In the genomic region with DNA sequence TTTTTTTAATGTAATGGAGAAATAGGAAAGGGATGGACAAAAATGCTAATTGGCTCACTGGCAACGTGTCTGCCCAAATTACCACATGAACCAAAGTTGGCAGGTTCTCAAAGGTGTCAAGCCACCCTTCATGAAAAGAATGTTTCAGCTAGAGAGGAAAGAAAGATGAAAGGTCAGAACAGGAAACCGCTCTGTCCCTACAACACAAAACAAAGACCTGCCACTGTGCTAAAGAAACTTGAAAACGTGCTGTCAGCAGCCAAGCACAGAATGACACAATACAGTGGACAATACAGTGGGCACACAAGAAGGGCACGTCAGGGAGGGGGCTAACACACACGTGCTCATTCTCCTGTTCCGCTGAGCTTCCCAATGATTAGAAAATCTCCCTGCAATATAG, we compare ENCODE assay signal across 17 cellular contexts. TPM values are rescaled to one million over a fixed set of nuclear protein-coding genes. Genes with fewer than 3 reads are reported as not detected.
A peak's percentile ranks its signal among the peaks of the same experiment; 100 is the strongest.
DNase-seq lines count a peak whose midpoint lies in the region; ATAC-seq and TF ChIP-seq lines count a peak whose summit lies in the region.
"Had no signal": no experiment of that assay in that cellular context is flagged by ENCODE, and none has a peak within 500 bp of the region (broad histone marks: within the 10 kb centered on the region; RNA-seq: fewer than 3 reads in every experiment).

No MANE protein-coding gene starts in this region.

- H3K4me1 ChIP-seq in upper lobe of right lung = peaks cover 24% of the 10 kb centered on the region

- H3K27me3 Mint-ChIP-seq in activated naive CD8-positive, alpha-beta T cell = no peaks in the 10 kb centered on the region
- no peaks in the 10 kb centered on the region for H3K27me3 Mint-ChIP-seq in activated naive CD8-positive, alpha-beta T cell treated with anti-CD3 and anti-CD28 coated beads for 36 hours
- peaks cover 4% of the 10 kb centered on the region for H3K27me3 Mint-ChIP-seq in endothelial cell (ENCODE audit: unreplicated experiment)
- peaks cover 0 to 1% (median 0%) of the 10 kb centered on the region in 3 donors for H3K27me3 Mint-ChIP-seq in CD14-positive monocyte (ENCODE audit: low read depth in 3 of 3)

- H3K4me3 ChIP-seq in upper lobe of right lung = no peak overlapping the region
- H3K4me3 ChIP-seq: esophagus squamous epithelium, heart right ventricle, mucosa of descending colon, pancreas, stomach had no signal

- peak overlapping the region; percentile 52 for H3K27ac Mint-ChIP-seq in activated naive CD8-positive, alpha-beta T cell
- no peak overlapping the region for H3K27ac Mint-ChIP-seq in activated naive CD8-positive, alpha-beta T cell treated with anti-CD3 and anti-CD28 coated beads for 36 hours
- H3K27ac Mint-ChIP-seq in endothelial cell (ENCODE audit: unreplicated experiment) = peak overlapping the region; percentile 58
- peak overlapping the region in 1 of 7 donors; percentile 21 for H3K27ac Mint-ChIP-seq in CD14-positive monocyte

- TF ChIP-seq CTCF in endothelial cell (IDR thresholded peaks at IDR 0.05; ENCODE audit: unreplicated experiment) = no peak
- TF ChIP-seq CTCF in upper lobe of right lung (IDR thresholded peaks at IDR 0.05) = no peak
- TF ChIP-seq CTCF in CD14-positive monocyte (IDR thresholded peaks at IDR 0.05) = no peak

- ATAC-seq in upper lobe of right lung (no peak), esophagus mucosa (no peak)
- ATAC-seq: mucosa of descending colon, pancreas had no signal

- no peak for DNase-seq in activated naive CD8-positive, alpha-beta T cell treated with anti-CD3 and anti-CD28 coated beads for 36 hours
- peak; percentile 39 for DNase-seq in NCI-H146 treated with DMSO at 0.1 percent for 48 hours (lab: John Stamatoyannopoulos, UW; ENCODE audit: unreplicated experiment)
- no peak for DNase-seq in endothelial cell (ENCODE audit: low spot score)
- peak; percentile 34 for DNase-seq in retina
- no peak for DNase-seq in upper lobe of right lung
- no peak for DNase-seq in CD14-positive monocyte (ENCODE audit: low spot score)
- DNase-seq: DMS153, esophagus squamous epithelium, heart right ventricle, KG1, mucosa of descending colon, NCI-H1105 treated with DMSO at 0.1 percent for 48 hours, NCI-H226, pancreas, stomach had no signal

- intact Hi-C loops in upper lobe of right lung (cut with DNase I) (no loop called here), CD14-positive monocyte (cut with micrococcal nuclease) (no loop called here)

- H3K27me3 ChIP-seq in upper lobe of right lung = no peaks in the 10 kb centered on the region
- H3K27me3 ChIP-seq: esophagus squamous epithelium, heart right ventricle, pancreas, stomach had no signal

- H3K9me3 ChIP-seq in upper lobe of right lung = no peaks in the 10 kb centered on the region
- H3K9me3 ChIP-seq: esophagus squamous epithelium, heart right ventricle, mucosa of descending colon, pancreas, stomach had no signal

- H3K4me1 Mint-ChIP-seq in activated naive CD8-positive, alpha-beta T cell (ENCODE audit: low read depth) = peaks cover 47% of the 10 kb centered on the region
- H3K4me1 Mint-ChIP-seq in activated naive CD8-positive, alpha-beta T cell treated with anti-CD3 and anti-CD28 coated beads for 36 hours = peaks cover 42% of the 10 kb centered on the region
- peaks cover 36% of the 10 kb centered on the region for H3K4me1 Mint-ChIP-seq in endothelial cell (ENCODE audit: unreplicated experiment)
- H3K4me1 Mint-ChIP-seq in CD14-positive monocyte = peaks cover 35% of the 10 kb centered on the region

- no peaks in the 10 kb centered on the region for H3K9me3 Mint-ChIP-seq in activated naive CD8-positive, alpha-beta T cell (ENCODE audit: low read depth)
- no peaks in the 10 kb centered on the region for H3K9me3 Mint-ChIP-seq in activated naive CD8-positive, alpha-beta T cell treated with anti-CD3 and anti-CD28 coated beads for 36 hours
- H3K9me3 Mint-ChIP-seq in endothelial cell (ENCODE audit: unreplicated experiment) = no peaks in the 10 kb centered on the region
- H3K9me3 Mint-ChIP-seq in CD14-positive monocyte = no peaks in the 10 kb centered on the region

- H3K4me3 Mint-ChIP-seq in activated naive CD8-positive, alpha-beta T cell = peak overlapping the region; percentile 20
- H3K4me3 Mint-ChIP-seq in activated naive CD8-positive, alpha-beta T cell treated with anti-CD3 and anti-CD28 coated beads for 36 hours = no peak overlapping the region
- no peak overlapping the region for H3K4me3 Mint-ChIP-seq in endothelial cell (ENCODE audit: unreplicated experiment)
- no peak overlapping the region for H3K4me3 Mint-ChIP-seq in CD14-positive monocyte

- peaks cover 23% of the 10 kb centered on the region for H3K36me3 ChIP-seq in upper lobe of right lung

- no peak overlapping the region for H3K27ac ChIP-seq in upper lobe of right lung
- H3K27ac ChIP-seq: esophagus squamous epithelium, pancreas, stomach had no signal

- H3K36me3 Mint-ChIP-seq in activated naive CD8-positive, alpha-beta T cell = peaks cover 4% of the 10 kb centered on the region
- peaks cover 10% of the 10 kb centered on the region for H3K36me3 Mint-ChIP-seq in activated naive CD8-positive, alpha-beta T cell treated with anti-CD3 and anti-CD28 coated beads for 36 hours
- H3K36me3 Mint-ChIP-seq in endothelial cell (ENCODE audit: low read depth, unreplicated experiment) = peaks cover 6% of the 10 kb centered on the region
- peaks cover 32 to 33% of the 10 kb centered on the region in 2 donors for H3K36me3 Mint-ChIP-seq in CD14-positive monocyte

RNA-seq across cellular contexts. Expression of a gene that starts 4.9 kb away (rescaled TPM):
- 10 to 100 TPM; 45.9 to 46.4 TPM for total RNA-seq in activated naive CD8-positive, alpha-beta T cell treated with anti-CD3 and anti-CD28 coated beads for 36 hours
- total RNA-seq in endothelial cell (ENCODE audit: unreplicated experiment) (39.6 TPM), upper lobe of right lung (32.9 TPM), esophagus mucosa (21.8 TPM)
- 10 to 100 TPM; 30.7 to 40.8 TPM for polyA plus RNA-seq in CD14-positive monocyte

Comparison
In these comparisons a context has a peak if more than half of its experiments do, and no peak if none do; other contexts are left out.
1. DNase-seq: peak in NCI-H146 treated with DMSO at 0.1 percent for 48 hours (single experiment) and retina (single experiment); none in activated naive CD8-positive, alpha-beta T cell treated with anti-CD3 and anti-CD28 coated beads for 36 hours (single experiment), endothelial cell (single experiment), upper lobe of right lung (single experiment) and CD14-positive monocyte (single experiment).